ENCODE assay signal across 14 cellular contexts in genomic region chr5:103441523-103441922, GRCh38.
A peak's percentile ranks its signal among the peaks of the same experiment; 100 is the strongest.
DNase-seq lines count a peak whose midpoint lies in the region; ATAC-seq, FAIRE-seq and TF ChIP-seq lines count a peak whose summit lies in the region.
"Had no signal": no experiment of that assay in that cellular context is flagged by ENCODE, and none has a peak within 500 bp of the region (broad histone marks: within the 10 kb centered on the region; RNA-seq: fewer than 3 reads in every experiment).

No MANE protein-coding gene starts in this region.

- SMC1A ChIA-PET in GM12878 (lab: Charles Lee; ENCODE audit: uncharacterized antibody, unreplicated experiment), result interaction anchor here (0.8 to 1.2 kb wide), 3 partner anchors 12 to 185 kb away, joined by 3 read pairs; no protein-coding TSS in a partner anchor

- WGBS in heart right ventricle, 2 donors, result 27 to 38% methylated on average over 2 of the region's 2 CpGs
- 41% methylated on average over 2 of the region's 2 CpGs for WGBS in GM12878 (ENCODE audit: insufficient coverage, insufficient replicate concordance, low lambda C conversion rate, missing lambda C conversion rate)

- POLR2A ChIA-PET in GM12878 (lab: Charles Lee), result no interaction called here

- H2AFZ ChIP-seq in GM12878 (ENCODE audit: control insufficient read depth, low read depth, low read length), result no peak overlapping the region

- TF ChIP-seq POLR2A in GM12878 (IDR thresholded peaks at IDR 0.05; ENCODE audit: low read depth, low read length), result no peak

- H3K36me3 ChIP-seq in cardiac muscle cell, result no peaks in the 10 kb centered on the region
- H3K36me3 ChIP-seq in heart right ventricle, result no peaks in the 10 kb centered on the region
- no peaks in the 10 kb centered on the region for H3K36me3 ChIP-seq in GM12878 (ENCODE audit: control insufficient read depth in 2 of 2, insufficient read depth in 2 of 2, low read length in 1 of 2)
- H3K36me3 ChIP-seq: ovary, SJSA1 had no signal

- H3K27ac ChIP-seq in cardiac muscle cell (peak overlapping the region; percentile 87), heart right ventricle (no peak overlapping the region), GM12878 (ENCODE audit: control insufficient read depth, insufficient read depth) (no peak overlapping the region)
- H3K27ac ChIP-seq: ovary, SJSA1 had no signal

- CTCF ChIA-PET in GM12878 (lab: Yijun Ruan, JAX), result interaction anchor here (0.6 kb wide), 1 partner anchor 12 kb away, joined by 5 read pairs; no protein-coding TSS in a partner anchor

- no peaks in the 10 kb centered on the region for H3K79me2 ChIP-seq in GM12878 (ENCODE audit: control insufficient read depth, insufficient read depth, low read length)

- ATAC-seq in heart right ventricle (no peak), GM12878 (peak; percentile 52), GM19324 (IDR thresholded peaks at IDR 0.05; ENCODE audit: low FRiP score, unreplicated experiment) (no peak), HG02970 (IDR thresholded peaks at IDR 0.05; ENCODE audit: low FRiP score, unreplicated experiment) (no peak), GM19395 (IDR thresholded peaks at IDR 0.05; ENCODE audit: unreplicated experiment) (no peak)
- ATAC-seq: activated naive CD4-positive, alpha-beta T cell treated with anti-CD3 and anti-CD28 coated beads, Interleukin-2, amount 50 U/mL, for 72 hours; stimulated activated effector memory CD8-positive, alpha-beta T cell treated with anti-CD3 and anti-CD28 coated beads, Interleukin-12 subunit alpha, Interleukin-12 subunit beta, amount 100 ng/mL, for 72 hours had no signal

- H3K4me1 ChIP-seq in cardiac muscle cell (ENCODE audit: low read depth), result peaks cover 28% of the 10 kb centered on the region
- H3K4me1 ChIP-seq in heart right ventricle, result peaks cover 0 to 17% (median 0%) of the 10 kb centered on the region in 9 donors
- no peaks in the 10 kb centered on the region for H3K4me1 ChIP-seq in GM12878 (ENCODE audit: control insufficient read depth, insufficient read depth, low read length)
- H3K4me1 ChIP-seq: SJSA1 had no signal

- H3K9me3 ChIP-seq in cardiac muscle cell (ENCODE audit: low read depth) (no peaks in the 10 kb centered on the region), heart right ventricle (peaks cover 0 to 35% (median 17%) of the 10 kb centered on the region in 11 donors), GM12878 (replicated peaks; ENCODE audit: control insufficient read depth, insufficient read depth, low read length) (peaks cover 2% of the 10 kb centered on the region; the same call in 1 of the 3 replicates)
- H3K9me3 ChIP-seq: ovary, SJSA1 had no signal

- RAD21 ChIA-PET in GM12878 (lab: Charles Lee; ENCODE audit: unreplicated experiment), result no interaction called here

- intact Hi-C loops in heart right ventricle (cut with DNase I), result no loop called here
- intact Hi-C loops in GM12878 (cut with micrococcal nuclease; ENCODE audit: unreplicated experiment), result no loop called here

- no peak for TF ChIP-seq EP300 in GM12878 (IDR thresholded peaks at IDR 0.05; ENCODE audit: borderline replicate concordance in 1 of 2, control insufficient read depth in 1 of 2, low read depth in 2 of 2, low read length in 2 of 2)

- no peak overlapping the region for H3K9ac ChIP-seq in GM12878 (ENCODE audit: control insufficient read depth, insufficient read depth, low read length)

- FAIRE-seq in GM12878 (lab: Jason Lieb, UNC), result no peak

- no peak overlapping the region for H3K4me2 ChIP-seq in GM12878 (ENCODE audit: control insufficient read depth, insufficient read depth)

- H3K4me3 ChIP-seq in cardiac muscle cell (no peak overlapping the region), heart right ventricle (no peak overlapping the region), GM12878 (no peak overlapping the region), retinal pigment epithelial cell (ENCODE audit: low read length) (no peak overlapping the region)
- H3K4me3 ChIP-seq: ovary, SJSA1 had no signal

- in situ Hi-C loops in KBM-7 (cut with MboI; ENCODE audit: low pct_unique_long_range_greater_than_20kb, low sequenced_read_pairs) (no loop called here), GM12878 (cut with MboI) (no loop called here)

- H3K27me3 ChIP-seq in cardiac muscle cell, result no peaks in the 10 kb centered on the region
- no peaks in the 10 kb centered on the region for H3K27me3 ChIP-seq in heart right ventricle
- no peaks in the 10 kb centered on the region for H3K27me3 ChIP-seq in GM12878 (replicated peaks in 1 of 2; ENCODE audit: control insufficient read depth in 2 of 2, insufficient read depth in 2 of 2, low read length in 1 of 2)
- H3K27me3 ChIP-seq: ovary, SJSA1 had no signal

- no peaks in the 10 kb centered on the region for H4K20me1 ChIP-seq in GM12878 (ENCODE audit: control insufficient read depth, insufficient read depth)

- no peak for TF ChIP-seq CTCF in cardiac muscle cell (IDR thresholded peaks at IDR 0.05; ENCODE audit: low read depth, low read length)
- TF ChIP-seq CTCF in heart right ventricle (IDR thresholded peaks at IDR 0.05), result peak in 3 of 9 donors; percentile 5 to 23 (median 10)
- peak in 1 of 3 experiments; percentile 22; a peak in 1 of 6 replicates for TF ChIP-seq CTCF in GM12878 (IDR thresholded peaks at IDR 0.05 in 2 of 3, conservative IDR thresholded peaks at IDR 0.05 in 1 of 3; ENCODE audit: control insufficient read depth in 2 of 3, extremely low read depth in 1 of 3, insufficient read depth in 1 of 3, low read depth in 3 of 3, low read length in 3 of 3)
- TF ChIP-seq CTCF in retinal pigment epithelial cell (conservative IDR thresholded peaks at IDR 0.05; ENCODE audit: low read depth, low read length), result peak; percentile 40

- DNase-seq in cardiac muscle cell (ENCODE audit: low read depth in 1 of 2, low spot score in 1 of 2), result peak in 1 of 2 donors; percentile 67
- no peak for DNase-seq in heart right ventricle
- DNase-seq in KBM-7, result peak; percentile 8
- DNase-seq in GM12878 (ENCODE audit: low read depth, low spot score), result no peak
- no peak for DNase-seq in retinal pigment epithelial cell (ENCODE audit: low read depth)
- DNase-seq: NCI-H1105; ovary; stimulated activated CD4-positive, alpha-beta T cell treated with anti-CD3 and anti-CD28 coated beads, Interleukin-2, amount 100 ng/mL, for 24 hours had no signal

- no peak for TF ChIP-seq RAD21 in GM12878 (IDR thresholded peaks at IDR 0.05; ENCODE audit: insufficient read depth, low read depth, low read length)

- no TSS peak for BruUV-seq in GM12878 (replicated peaks; lab: Mats Ljungman, UMichigan)

TF ChIP-seq in GM12878, 131 proteins besides CTCF, POLR2A, EP300 and RAD21:
- no peak for TF ChIP-seq ZNF217 (IDR thresholded peaks at IDR 0.05)
- TF ChIP-seq SMC3 (IDR thresholded peaks at IDR 0.05; ENCODE audit: borderline replicate concordance, low read length), result peak; percentile 20; the same call in 1 of the 2 replicates
